ENCODE assay signal across 21 cellular contexts in the genomic region with DNA sequence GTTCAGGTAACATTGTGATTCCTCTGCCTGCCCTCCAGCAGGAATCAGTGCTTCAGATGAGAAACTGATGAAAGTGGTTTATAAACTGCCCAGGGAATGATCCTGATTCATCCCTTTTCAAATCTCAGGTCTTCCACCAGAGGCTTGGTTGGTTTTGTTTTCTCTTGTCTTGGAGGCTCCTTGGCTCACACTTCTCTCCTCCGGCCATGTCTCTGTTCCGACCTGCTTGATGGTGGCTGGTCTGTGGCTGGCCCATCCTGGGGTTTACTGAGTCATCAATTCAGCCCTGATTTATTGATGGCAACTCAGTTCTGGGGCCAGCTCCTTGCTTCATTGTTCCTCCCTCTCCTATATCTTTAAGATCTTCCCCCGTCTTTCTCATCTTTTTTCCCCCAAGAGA. TPM values are rescaled to one million over a fixed set of nuclear protein-coding genes. Genes with fewer than 3 reads are reported as not detected.
DNase-seq lines count a peak whose midpoint lies in the region; ATAC-seq and TF ChIP-seq lines count a peak whose summit lies in the region.
"Had no signal": no experiment of that assay in that cellular context is flagged by ENCODE, and none has a peak within 500 bp of the region (broad histone marks: within the 10 kb centered on the region; RNA-seq: fewer than 3 reads in every experiment).

No MANE protein-coding gene starts in this region.

- no peak overlapping the region for H3K4me3 Mint-ChIP-seq in Caco-2 (ENCODE audit: unreplicated experiment)
- H3K4me3 Mint-ChIP-seq in neural progenitor cell: no peak overlapping the region
- H3K4me3 Mint-ChIP-seq: CD4-positive, alpha-beta memory T cell had no signal

- no peak for TF ChIP-seq CTCF in Caco-2 (IDR thresholded peaks at IDR 0.05; ENCODE audit: insufficient read depth in 1 of 2, low read depth in 1 of 2, low read length in 1 of 2, severe bottlenecking in 1 of 2, unreplicated experiment in 1 of 2)
- TF ChIP-seq CTCF in RWPE2 (IDR thresholded peaks at IDR 0.05; ENCODE audit: poor library complexity, severe bottlenecking): no peak
- TF ChIP-seq CTCF in neural progenitor cell (IDR thresholded peaks at IDR 0.05): no peak

- DNase-seq in Caco-2 (no peak), RWPE2 (ENCODE audit: low spot score) (no peak), neural progenitor cell (ENCODE audit: low spot score) (no peak), Karpas-422 (no peak), OCI-M2 (lab: John Stamatoyannopoulos, UW; ENCODE audit: unreplicated experiment) (no peak)
- DNase-seq: 8988T; CD4-positive, alpha-beta memory T cell; KBM-7; NCI-H1092 treated with DMSO at 0.1 percent for 48 hours; NCI-H146; NCI-H2029; NCI-H2171; NCI-H345; NCI-H524; SHP77 treated with DMSO at 0.1 percent for 48 hours had no signal

- POLR2A ChIA-PET in Caco-2 (lab: Charles Lee): no interaction called here

- intact Hi-C loops in Caco-2 (cut with micrococcal nuclease; ENCODE audit: unreplicated experiment): no loop called here

- H3K4me2 ChIP-seq in neural progenitor cell (no peak overlapping the region), Karpas-422 (ENCODE audit: low read depth, low read length, poor library complexity, severe bottlenecking) (no peak overlapping the region)
- H3K4me2 ChIP-seq: BLaER1 treated with 17β-estradiol and CSF1 and Interleukin-3, amounts not matched to agents 10 nM and 100 nM had no signal

- H3K9me3 ChIP-seq in Caco-2 (no peaks in the 10 kb centered on the region), RWPE2 (ENCODE audit: severe bottlenecking) (no peaks in the 10 kb centered on the region), neural progenitor cell (ENCODE audit: low read depth) (no peaks in the 10 kb centered on the region), Karpas-422 (ENCODE audit: low read length) (no peaks in the 10 kb centered on the region)
- H3K9me3 ChIP-seq: BLaER1 treated with 17β-estradiol and CSF1 and Interleukin-3, amounts not matched to agents 10 nM and 100 nM had no signal

- H3K4me3 ChIP-seq in Caco-2 (ENCODE audit: low read depth, low read length) (no peak overlapping the region), RWPE2 (ENCODE audit: severe bottlenecking) (no peak overlapping the region), neural progenitor cell (no peak overlapping the region), Karpas-422 (ENCODE audit: low read length) (no peak overlapping the region)
- H3K4me3 ChIP-seq: BLaER1 treated with 17β-estradiol and CSF1 and Interleukin-3, amounts not matched to agents 10 nM and 100 nM; SK-N-MC had no signal

- no peak overlapping the region for H2AFZ ChIP-seq in neural progenitor cell (replicated peaks)
- H2AFZ ChIP-seq in Karpas-422 (ENCODE audit: low read length): no peak overlapping the region

- peaks cover 17% of the 10 kb centered on the region for H3K9me3 Mint-ChIP-seq in Caco-2 (ENCODE audit: unreplicated experiment)
- H3K9me3 Mint-ChIP-seq in neural progenitor cell: peaks cover 36% of the 10 kb centered on the region
- H3K9me3 Mint-ChIP-seq: CD4-positive, alpha-beta memory T cell had no signal

- H3K36me3 ChIP-seq in Caco-2 (ENCODE audit: control insufficient read depth, insufficient read depth, low read length) (no peaks in the 10 kb centered on the region), RWPE2 (ENCODE audit: low read depth) (no peaks in the 10 kb centered on the region), neural progenitor cell (no peaks in the 10 kb centered on the region), Karpas-422 (ENCODE audit: insufficient read depth, low read length) (no peaks in the 10 kb centered on the region)
- H3K36me3 ChIP-seq: BLaER1 treated with 17β-estradiol and CSF1 and Interleukin-3, amounts not matched to agents 10 nM and 100 nM had no signal

- H3K27ac Mint-ChIP-seq in Caco-2 (ENCODE audit: unreplicated experiment) (peak overlapping the region; percentile 74), neural progenitor cell (peak overlapping the region; percentile 77)
- H3K27ac Mint-ChIP-seq: CD4-positive, alpha-beta memory T cell had no signal

- H3K79me2 ChIP-seq in neural progenitor cell (ENCODE audit: low read depth): no peaks in the 10 kb centered on the region
- H3K79me2 ChIP-seq in Karpas-422 (ENCODE audit: low read length): no peaks in the 10 kb centered on the region

- H4K20me1 ChIP-seq in neural progenitor cell (ENCODE audit: low read depth) (no peaks in the 10 kb centered on the region), Karpas-422 (ENCODE audit: insufficient read depth, low read depth, low read length) (no peaks in the 10 kb centered on the region)
- H4K20me1 ChIP-seq: BLaER1 treated with 17β-estradiol and CSF1 and Interleukin-3, amounts not matched to agents 10 nM and 100 nM had no signal

- no peaks in the 10 kb centered on the region for H3F3A ChIP-seq in neural progenitor cell (ENCODE audit: low read depth)

- H3K9ac ChIP-seq in neural progenitor cell: no peak overlapping the region
- H3K9ac ChIP-seq in Karpas-422 (ENCODE audit: low read length): no peak overlapping the region
- H3K9ac ChIP-seq: BLaER1 treated with 17β-estradiol and CSF1 and Interleukin-3, amounts not matched to agents 10 nM and 100 nM had no signal

- ATAC-seq in RWPE2 (ENCODE audit: low read depth): peak; percentile 45; the same call in 1 of the 3 replicates
- ATAC-seq in esophagus mucosa: peak; percentile 78
- no peak for ATAC-seq in GM19328 (IDR thresholded peaks at IDR 0.05; ENCODE audit: unreplicated experiment)
- no peak for ATAC-seq in HG02938 (IDR thresholded peaks at IDR 0.05; ENCODE audit: unreplicated experiment)
- ATAC-seq: HepG2 had no signal

- H3K4me1 ChIP-seq in Caco-2: peaks cover 67% of the 10 kb centered on the region
- H3K4me1 ChIP-seq in RWPE2 (ENCODE audit: insufficient read depth, poor library complexity, severe bottlenecking): no peaks in the 10 kb centered on the region
- H3K4me1 ChIP-seq in neural progenitor cell: peaks cover 2% of the 10 kb centered on the region
- no peaks in the 10 kb centered on the region for H3K4me1 ChIP-seq in Karpas-422 (ENCODE audit: low read length)
- H3K4me1 ChIP-seq: BLaER1 treated with 17β-estradiol and CSF1 and Interleukin-3, amounts not matched to agents 10 nM and 100 nM had no signal

- H3K9me2 ChIP-seq in Karpas-422 (replicated peaks; ENCODE audit: insufficient read depth, low read length): no peaks in the 10 kb centered on the region

- H3K36me3 Mint-ChIP-seq in Caco-2 (ENCODE audit: insufficient read depth, unreplicated experiment) (peaks cover 8% of the 10 kb centered on the region), neural progenitor cell (peaks cover 18% of the 10 kb centered on the region)
- H3K36me3 Mint-ChIP-seq: CD4-positive, alpha-beta memory T cell had no signal

- CTCF ChIA-PET in Caco-2 (lab: Charles Lee): interaction anchor here (0.6 kb wide), 1 partner anchor 228 kb away, joined by 3 read pairs; no protein-coding TSS in a partner anchor

- H3K27me3 Mint-ChIP-seq in Caco-2 (ENCODE audit: insufficient read depth, unreplicated experiment) (no peaks in the 10 kb centered on the region), neural progenitor cell (ENCODE audit: insufficient read depth, low read depth) (peaks cover 16% of the 10 kb centered on the region)

- H3K27ac ChIP-seq in RWPE2 (ENCODE audit: poor library complexity, severe bottlenecking) (peak overlapping the region; percentile 28), neural progenitor cell (no peak overlapping the region), Karpas-422 (ENCODE audit: low read length) (no peak overlapping the region)
- H3K27ac ChIP-seq: BLaER1 treated with 17β-estradiol and CSF1 and Interleukin-3, amounts not matched to agents 10 nM and 100 nM; SK-N-MC had no signal

- H3K27me3 ChIP-seq in Caco-2 (replicated peaks; ENCODE audit: control insufficient read depth, insufficient read depth, low read length) (no peaks in the 10 kb centered on the region), RWPE2 (ENCODE audit: insufficient read depth, poor library complexity, severe bottlenecking) (no peaks in the 10 kb centered on the region), neural progenitor cell (no peaks in the 10 kb centered on the region), Karpas-422 (ENCODE audit: low read length) (no peaks in the 10 kb centered on the region)
- H3K27me3 ChIP-seq: BLaER1 treated with 17β-estradiol and CSF1 and Interleukin-3, amounts not matched to agents 10 nM and 100 nM had no signal

- H3K4me1 Mint-ChIP-seq in Caco-2 (ENCODE audit: low read depth, unreplicated experiment) (peaks cover 35% of the 10 kb centered on the region), neural progenitor cell (peaks cover 34% of the 10 kb centered on the region)

- BruUV-seq in Caco-2 (replicated peaks; lab: Mats Ljungman, UMichigan): no TSS peak

RNA-seq across cellular contexts. Expression of a gene that starts 56.6 kb away (rescaled TPM):
- total RNA-seq in Caco-2 (2022): 422 and 437 TPM in 2 replicates
- total RNA-seq in esophagus mucosa: 243 TPM
- total RNA-seq in neural progenitor cell (ENCODE audit: low replicate concordance): 303 and 720 TPM in 2 replicates
- total RNA-seq in Karpas-422 (2014; rRNA removed; shearing (Covaris generic); ENCODE audit: low replicate concordance): 72.2 and 83.8 TPM in 2 replicates

Comparison
In these comparisons a context has a peak if more than half of its experiments do, and no peak if none do; other contexts are left out.
1. ATAC-seq: peak in RWPE2 (single experiment) and esophagus mucosa (single experiment); none in GM19328 (single experiment) and HG02938 (single experiment).